In the genomic region with DNA sequence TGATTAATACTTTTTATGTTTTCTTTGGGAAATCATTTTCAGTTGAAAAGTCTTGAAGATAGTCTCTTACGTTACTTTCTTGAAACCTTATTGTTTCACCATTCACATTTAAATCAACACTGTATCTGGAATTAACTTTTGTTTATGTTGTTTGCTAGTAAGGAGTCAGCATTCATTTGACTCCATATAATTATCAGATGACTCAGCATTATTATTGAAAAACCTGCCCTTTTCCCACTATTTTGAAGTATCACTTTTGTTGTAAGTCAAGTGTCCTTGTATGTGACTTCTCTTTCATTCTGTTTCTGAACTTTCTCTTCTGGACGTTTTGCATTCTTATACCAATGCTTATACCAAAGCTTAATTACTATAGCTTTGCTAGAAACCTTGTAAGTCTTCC, we compare ENCODE assay signal across 20 cellular contexts.
A peak's percentile ranks its signal among the peaks of the same experiment; 100 is the strongest.
DNase-seq lines count a peak whose midpoint lies in the region; ATAC-seq, FAIRE-seq and TF ChIP-seq lines count a peak whose summit lies in the region.
"Had no signal": no experiment of that assay in that cellular context is flagged by ENCODE, and none has a peak within 500 bp of the region (broad histone marks: within the 10 kb centered on the region; RNA-seq: fewer than 3 reads in every experiment).

No MANE protein-coding gene starts in this region.

- no peak overlapping the region for H2BK120ac ChIP-seq in IMR-90 (ENCODE audit: low read depth, low read length)

- H3K9me1 ChIP-seq in IMR-90 (ENCODE audit: insufficient read depth, low read length), result no peaks in the 10 kb centered on the region
- H3K9me1 ChIP-seq in K562 (ENCODE audit: control insufficient read depth, insufficient read depth, low read length), result no peaks in the 10 kb centered on the region

- H3K14ac ChIP-seq in IMR-90 (replicated peaks; ENCODE audit: low read depth, low read length), result no peak overlapping the region

- H3K4ac ChIP-seq in IMR-90 (ENCODE audit: low read depth, low read length), result no peak overlapping the region

- no peak overlapping the region for H2AFZ ChIP-seq in IMR-90 (replicated peaks; ENCODE audit: low read length, poor library complexity)
- no peak overlapping the region for H2AFZ ChIP-seq in K562 (ENCODE audit: low read depth, low read length)
- H2AFZ ChIP-seq: GM23248 had no signal

- no peak overlapping the region for H3K56ac ChIP-seq in IMR-90 (ENCODE audit: extremely low read depth, insufficient read depth, low read length)

- no peak overlapping the region for H3K18ac ChIP-seq in IMR-90 (ENCODE audit: low read depth, low read length)

- no peak overlapping the region for H2BK20ac ChIP-seq in IMR-90 (ENCODE audit: low read depth, low read length)

- no peak overlapping the region for H2BK15ac ChIP-seq in IMR-90 (ENCODE audit: low read depth, low read length)

- H3K79me1 ChIP-seq in IMR-90 (ENCODE audit: low read depth in 1 of 2, low read length in 2 of 2), result no peaks in the 10 kb centered on the region

- H3K36me3 ChIP-seq in IMR-90 (ENCODE audit: control insufficient read depth, insufficient read depth, low read length), result no peaks in the 10 kb centered on the region
- H3K36me3 ChIP-seq in K562 (ENCODE audit: control insufficient read depth, insufficient read depth, low read length), result no peaks in the 10 kb centered on the region
- no peaks in the 10 kb centered on the region for H3K36me3 ChIP-seq in psoas muscle (ENCODE audit: insufficient read depth in 1 of 2, low read depth in 1 of 2)
- H3K36me3 ChIP-seq: HAP-1 had no signal

- no peak overlapping the region for H2AK9ac ChIP-seq in IMR-90 (replicated peaks; ENCODE audit: low read depth, low read length, poor library complexity)

- no peak for ATAC-seq in A549
- no peak for ATAC-seq in IMR-90 (ENCODE audit: low read depth)
- no peak for ATAC-seq in K562
- no peak for ATAC-seq in GM21526 (IDR thresholded peaks at IDR 0.05; ENCODE audit: low FRiP score, unreplicated experiment)
- no peak for ATAC-seq in psoas muscle

- in situ Hi-C loops in IMR-90 (cut with MboI; ENCODE audit: low sequenced_read_pairs) (no loop called here), K562 (cut with MboI) (no loop called here)

- CTCF ChIA-PET in A549 (lab: Yijun Ruan, JAX), result no interaction called here
- CTCF ChIA-PET in IMR-90 (lab: Yijun Ruan, JAX), result no interaction called here
- CTCF ChIA-PET in K562 (lab: Yijun Ruan, JAX; ENCODE audit: low intra/inter-chr PET ratio), result no interaction called here

- H3K27ac ChIP-seq in A549 (no peak overlapping the region), IMR-90 (ENCODE audit: insufficient read depth, low read length) (no peak overlapping the region), K562 (ENCODE audit: extremely low read depth, low read depth, low read length) (no peak overlapping the region), psoas muscle (no peak overlapping the region)
- H3K27ac ChIP-seq: GM23248 had no signal

- H4K91ac ChIP-seq in IMR-90 (ENCODE audit: insufficient read depth, low read depth, low read length), result no peak overlapping the region

- TF ChIP-seq EP300 in A549 (IDR thresholded peaks at IDR 0.05), result no peak
- no peak for TF ChIP-seq EP300 in K562 (IDR thresholded peaks at IDR 0.05; ENCODE audit: low read length)

- TF ChIP-seq POLR2A in A549 (IDR thresholded peaks at IDR 0.05; ENCODE audit: low read length) (no peak), IMR-90 (IDR thresholded peaks at IDR 0.05; ENCODE audit: low read depth, low read length) (no peak), K562 (conservative IDR thresholded peaks at IDR 0.05) (no peak)

- dilution Hi-C loops in IMR-90 (cut with HindIII; ENCODE audit: low sequenced_read_pairs, unreplicated experiment), result no loop called here

- POLR2A ChIA-PET in A549 (lab: Yijun Ruan, JAX), result no interaction called here
- POLR2A ChIA-PET in IMR-90 (lab: Charles Lee; ENCODE audit: unreplicated experiment), result no interaction called here
- POLR2A ChIA-PET in K562 (lab: Yijun Ruan, JAX), result no interaction called here

- DNase-seq in A549 (ENCODE audit: low read depth in 1 of 2, low spot score in 1 of 2) (no peak), IMR-90 (no peak), K562 (ENCODE audit: extremely low read depth in 1 of 4, low spot score in 3 of 4) (no peak), psoas muscle (no peak)
- DNase-seq in effector CD4-positive, alpha-beta T cell, result no peak
- DNase-seq: 8988T; C1 segment of cervical spinal cord; Calu3; CD4-positive, alpha-beta memory T cell; COR-L47; DMS53; DMS79 treated with DMSO at 0.1 percent for 48 hours; GF-D8; GM23248; HFFc6 had no signal

- H3K9me3 ChIP-seq in A549 (no peaks in the 10 kb centered on the region), IMR-90 (ENCODE audit: control insufficient read depth, insufficient read depth, low read length) (no peaks in the 10 kb centered on the region), K562 (replicated peaks; ENCODE audit: control insufficient read depth, insufficient read depth, low read depth, low read length) (no peaks in the 10 kb centered on the region), psoas muscle (no peaks in the 10 kb centered on the region)
- H3K9me3 ChIP-seq: HAP-1 had no signal

- H4K8ac ChIP-seq in IMR-90 (ENCODE audit: low read depth in 2 of 2, low read length in 2 of 2), result no peak overlapping the region

- no peak overlapping the region for H2BK5ac ChIP-seq in IMR-90 (ENCODE audit: low read depth, low read length, poor library complexity, severe bottlenecking)

- FAIRE-seq in A549 (lab: Jason Lieb, UNC) (no peak), K562 (lab: Jason Lieb, UNC) (no peak), islet of Langerhans (lab: Jason Lieb, UNC) (peak; percentile 30)
- FAIRE-seq: GM12891, GM18507 had no signal

- 36% methylated on average over 2 of the region's 2 CpGs for WGBS in A549 (ENCODE audit: missing lambda C conversion rate)
- WGBS in IMR-90 (ENCODE audit: extremely low coverage in 2 of 2, insufficient read length in 1 of 2), 2 experiments, result no CpG with 5 or more reads among the region's 2 CpGs
- 0% methylated on average over 2 of the region's 2 CpGs for WGBS in K562 (ENCODE audit: insufficient coverage, low coverage, missing lambda C conversion rate)
- 72 to 75% (median 75%) methylated on average over 2 of the region's 2 CpGs for WGBS in psoas muscle, 3 donors

- H3K4me1 ChIP-seq in A549 (no peaks in the 10 kb centered on the region), IMR-90 (ENCODE audit: control insufficient read depth, insufficient read depth, low read length) (no peaks in the 10 kb centered on the region), K562 (replicated peaks in 1 of 2; ENCODE audit: control insufficient read depth in 2 of 2, insufficient read depth in 2 of 2, low read length in 2 of 2) (no peaks in the 10 kb centered on the region), psoas muscle (no peaks in the 10 kb centered on the region)
- H3K4me1 ChIP-seq: HAP-1 had no signal

- H2AK5ac ChIP-seq in IMR-90 (ENCODE audit: low read depth, low read length), result no peak overlapping the region

- H4K5ac ChIP-seq in IMR-90 (ENCODE audit: low read depth, low read length), result no peak overlapping the region

- no peaks in the 10 kb centered on the region for H3K79me2 ChIP-seq in K562 (ENCODE audit: control insufficient read depth, insufficient read depth, low read length)

- BruUV-seq in IMR-90 (replicated peaks; lab: Mats Ljungman, UMichigan), result no TSS peak
- no TSS peak for BruUV-seq in K562 (replicated peaks; lab: Mats Ljungman, UMichigan)

- no peak for TF ChIP-seq CTCF in A549 (IDR thresholded peaks at IDR 0.05)
- no peak for TF ChIP-seq CTCF in IMR-90 (conservative IDR thresholded peaks at IDR 0.05; ENCODE audit: low read depth, low read length)
- TF ChIP-seq CTCF in K562 (IDR thresholded peaks at IDR 0.05 in 2 of 3, conservative IDR thresholded peaks at IDR 0.05 in 1 of 3; ENCODE audit: insufficient read depth in 2 of 3, low read depth in 1 of 3, low read length in 3 of 3), result no peak
- no peak for TF ChIP-seq CTCF in psoas muscle (IDR thresholded peaks at IDR 0.05)

- no peaks in the 10 kb centered on the region for H4K20me1 ChIP-seq in IMR-90 (ENCODE audit: insufficient read depth, low read length)
- no peaks in the 10 kb centered on the region for H4K20me1 ChIP-seq in K562 (replicated peaks; ENCODE audit: control insufficient read depth, insufficient read depth, low read length)

- intact Hi-C loops in IMR-90 (cut with micrococcal nuclease) (loop anchor here (10.0 kb wide), 1 partner anchor 455 kb away; no protein-coding TSS in a partner anchor), K562 (cut with micrococcal nuclease) (no loop called here), psoas muscle (cut with DNase I) (no loop called here)

- H3K27me3 ChIP-seq in IMR-90 (ENCODE audit: control insufficient read depth, insufficient read depth, low read length) (no peaks in the 10 kb centered on the region), K562 (ENCODE audit: control insufficient read depth in 2 of 2, insufficient read depth in 2 of 2, low read length in 2 of 2) (no peaks in the 10 kb centered on the region), psoas muscle (ENCODE audit: insufficient read depth in 3 of 3, low read length in 2 of 3) (no peaks in the 10 kb centered on the region)

- H3K9ac ChIP-seq in IMR-90 (ENCODE audit: low read depth, low read length) (no peak overlapping the region), K562 (ENCODE audit: insufficient read depth in 1 of 2, low read depth in 2 of 2, low read length in 2 of 2) (no peak overlapping the region)
- H3K9ac ChIP-seq: GM23248 had no signal

- no peak for TF ChIP-seq RAD21 in A549 (conservative IDR thresholded peaks at IDR 0.05 in 1 of 2, IDR thresholded peaks at IDR 0.05 in 1 of 2)
- no peak for TF ChIP-seq RAD21 in IMR-90 (IDR thresholded peaks at IDR 0.05; ENCODE audit: low read length)
- TF ChIP-seq RAD21 in K562 (CRISPR knock-in tag; conservative IDR thresholded peaks at IDR 0.05 in 1 of 2, IDR thresholded peaks at IDR 0.05 in 1 of 2), result no peak

- H3K4me3 ChIP-seq in A549, result no peak overlapping the region
- no peak overlapping the region for H3K4me3 ChIP-seq in IMR-90 (ENCODE audit: insufficient read depth, low read depth, low read length)
- H3K4me3 ChIP-seq in K562, result no peak overlapping the region
- no peak overlapping the region for H3K4me3 ChIP-seq in psoas muscle
- H3K4me3 ChIP-seq: GM23248, HAP-1 had no signal

- H3K4me2 ChIP-seq in A549 (no peak overlapping the region), IMR-90 (ENCODE audit: low read depth, low read length) (no peak overlapping the region), K562 (ENCODE audit: insufficient read depth, low read length) (no peak overlapping the region)

- H3K23ac ChIP-seq in IMR-90 (ENCODE audit: low read depth, low read length), result no peak overlapping the region

TF ChIP-seq in IMR-90, 13 proteins besides CTCF, POLR2A, EP300 and RAD21 (continues in another document):
- peak; percentile 98 for TF ChIP-seq MAFK (IDR thresholded peaks at IDR 0.05; ENCODE audit: low read depth, low read length)
- TF ChIP-seq NFE2L2 (IDR thresholded peaks at IDR 0.05; ENCODE audit: low read depth, low read length), result peak; percentile 92
- TF ChIP-seq CEBPB (IDR thresholded peaks at IDR 0.05; ENCODE audit: low read depth, low read length), result no peak

Comparison
In these comparisons a context has a peak if more than half of its experiments do, and no peak if none do; other contexts are left out.
1. Of the 35 proteins assayed by ChIP-seq in both K562 and A549: peak only in K562: none; only in A549: none; in both: MAFK; in neither: 34.